ENCODE assay signal across 1 cellular context in the genomic region with DNA sequence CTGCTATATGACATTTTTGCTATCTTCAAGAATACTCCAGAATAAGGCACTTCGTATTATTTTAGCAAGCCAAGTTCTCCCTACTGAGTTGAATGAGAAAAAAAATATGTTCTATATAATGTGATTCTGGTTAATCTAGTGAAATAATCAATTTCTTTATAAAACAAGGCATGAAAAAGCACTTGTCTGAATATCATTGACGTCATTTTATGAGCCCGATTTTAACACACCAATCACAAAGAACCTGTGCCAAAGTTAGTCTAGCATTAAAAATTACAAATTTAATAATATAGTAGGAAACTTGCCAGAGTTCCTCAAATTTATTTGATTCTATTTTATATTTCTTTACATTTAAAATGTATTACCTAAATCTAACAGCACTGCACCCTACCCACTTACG.
TF ChIP-seq lines count a peak whose summit lies in the region.

No MANE protein-coding gene starts in this region.

TF ChIP-seq in GM23338, 12 proteins besides CTCF, POLR2A, EP300 and RAD21 (continued from another document):
- no peak for TF ChIP-seq ZNF462 (CRISPR knock-in tag; IDR thresholded peaks at IDR 0.05)
- TF ChIP-seq CREB1 (CRISPR knock-in tag; IDR thresholded peaks at IDR 0.05; ENCODE audit: low read depth) = no peak
- no peak for TF ChIP-seq ZNF114 (CRISPR knock-in tag; IDR thresholded peaks at IDR 0.05)
- TF ChIP-seq, protein P1, sequence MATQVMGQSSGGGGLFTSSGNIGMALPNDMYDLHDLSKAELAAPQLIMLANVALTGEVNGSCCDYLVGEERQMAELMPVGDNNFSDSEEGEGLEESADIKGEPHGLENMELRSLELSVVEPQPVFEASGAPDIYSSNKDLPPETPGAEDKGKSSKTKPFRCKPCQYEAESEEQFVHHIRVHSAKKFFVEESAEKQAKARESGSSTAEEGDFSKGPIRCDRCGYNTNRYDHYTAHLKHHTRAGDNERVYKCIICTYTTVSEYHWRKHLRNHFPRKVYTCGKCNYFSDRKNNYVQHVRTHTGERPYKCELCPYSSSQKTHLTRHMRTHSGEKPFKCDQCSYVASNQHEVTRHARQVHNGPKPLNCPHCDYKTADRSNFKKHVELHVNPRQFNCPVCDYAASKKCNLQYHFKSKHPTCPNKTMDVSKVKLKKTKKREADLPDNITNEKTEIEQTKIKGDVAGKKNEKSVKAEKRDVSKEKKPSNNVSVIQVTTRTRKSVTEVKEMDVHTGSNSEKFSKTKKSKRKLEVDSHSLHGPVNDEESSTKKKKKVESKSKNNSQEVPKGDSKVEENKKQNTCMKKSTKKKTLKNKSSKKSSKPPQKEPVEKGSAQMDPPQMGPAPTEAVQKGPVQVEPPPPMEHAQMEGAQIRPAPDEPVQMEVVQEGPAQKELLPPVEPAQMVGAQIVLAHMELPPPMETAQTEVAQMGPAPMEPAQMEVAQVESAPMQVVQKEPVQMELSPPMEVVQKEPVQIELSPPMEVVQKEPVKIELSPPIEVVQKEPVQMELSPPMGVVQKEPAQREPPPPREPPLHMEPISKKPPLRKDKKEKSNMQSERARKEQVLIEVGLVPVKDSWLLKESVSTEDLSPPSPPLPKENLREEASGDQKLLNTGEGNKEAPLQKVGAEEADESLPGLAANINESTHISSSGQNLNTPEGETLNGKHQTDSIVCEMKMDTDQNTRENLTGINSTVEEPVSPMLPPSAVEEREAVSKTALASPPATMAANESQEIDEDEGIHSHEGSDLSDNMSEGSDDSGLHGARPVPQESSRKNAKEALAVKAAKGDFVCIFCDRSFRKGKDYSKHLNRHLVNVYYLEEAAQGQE (IDR thresholded peaks at IDR 0.05; ENCODE audit: unreplicated experiment) = no peak
- TF ChIP-seq, protein P2, sequence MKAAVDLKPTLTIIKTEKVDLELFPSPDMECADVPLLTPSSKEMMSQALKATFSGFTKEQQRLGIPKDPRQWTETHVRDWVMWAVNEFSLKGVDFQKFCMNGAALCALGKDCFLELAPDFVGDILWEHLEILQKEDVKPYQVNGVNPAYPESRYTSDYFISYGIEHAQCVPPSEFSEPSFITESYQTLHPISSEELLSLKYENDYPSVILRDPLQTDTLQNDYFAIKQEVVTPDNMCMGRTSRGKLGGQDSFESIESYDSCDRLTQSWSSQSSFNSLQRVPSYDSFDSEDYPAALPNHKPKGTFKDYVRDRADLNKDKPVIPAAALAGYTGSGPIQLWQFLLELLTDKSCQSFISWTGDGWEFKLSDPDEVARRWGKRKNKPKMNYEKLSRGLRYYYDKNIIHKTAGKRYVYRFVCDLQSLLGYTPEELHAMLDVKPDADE (IDR thresholded peaks at IDR 0.05) = no peak
- TF ChIP-seq EZH2phosphoT487 (IDR thresholded peaks at IDR 0.05; ENCODE audit: unreplicated experiment) = no peak
